In genomic region chr6:162640756-162641155, GRCh38 we compare ENCODE assay signal across 3 cellular contexts.
"Had no signal": no experiment of that assay in that cellular context is flagged by ENCODE, and none has a peak within 500 bp of the region (broad histone marks: within the 10 kb centered on the region; RNA-seq: fewer than 3 reads in every experiment).

No MANE protein-coding gene starts in this region.

- ATAC-seq: GM12878 had no signal

- H3K4me3 ChIP-seq: GM12878 had no signal

- DNase-seq: GDM1, GF-D8 had no signal
